Comparison of ENCODE assay signal across 8 cellular contexts in the genomic region with DNA sequence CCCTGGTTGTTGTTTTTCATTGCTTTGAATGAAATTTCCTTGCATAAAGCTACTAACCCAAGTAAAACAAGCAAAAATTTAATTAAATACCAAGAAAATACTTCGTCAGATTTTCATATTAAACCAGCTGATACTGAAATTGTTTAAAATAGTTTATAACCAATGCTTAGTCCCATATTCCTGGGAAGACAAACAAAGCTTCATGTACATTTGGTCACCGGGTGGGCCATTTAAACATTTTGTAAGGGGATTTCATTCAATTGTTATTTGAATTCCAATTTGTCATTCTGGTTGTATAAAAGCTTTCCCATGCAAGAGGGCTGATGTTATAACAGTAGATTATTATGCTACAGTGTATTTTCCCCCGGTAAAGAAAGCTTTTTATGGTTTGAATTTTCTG. TPM values are rescaled to one million over a fixed set of nuclear protein-coding genes. Genes with fewer than 3 reads are reported as not detected.
DNase-seq lines count a peak whose midpoint lies in the region; ATAC-seq, FAIRE-seq and TF ChIP-seq lines count a peak whose summit lies in the region.

No MANE protein-coding gene starts in this region.

- peaks cover 9% of the 10 kb centered on the region for H3K4me1 ChIP-seq in keratinocyte (ENCODE audit: control insufficient read depth, extremely low read depth, insufficient read depth, low read length)
- peaks cover 11% of the 10 kb centered on the region for H3K4me1 ChIP-seq in stomach smooth muscle (ENCODE audit: control insufficient read depth, insufficient read depth, low read length)

- DNase-seq in activated T-cell treated with anti-CD3 and anti-CD28 coated beads, Interleukin-2, amount 50 U/mL, for 4 hours, result no peak
- no peak for DNase-seq in activated T-cell treated with anti-CD3 and anti-CD28 coated beads, Interleukin-2, amount 50 U/mL, for 1 hour
- no peak for DNase-seq in activated CD8-positive, alpha-beta T cell treated with anti-CD3 and anti-CD28 coated beads, Interleukin-2, amount 10 ng/mL, durations not matched to agents 7 days and 5 days
- no peak for DNase-seq in keratinocyte (ENCODE audit: low read depth, low spot score)
- no peak for DNase-seq in cerebellar cortex (ENCODE audit: low spot score)
- DNase-seq in foreskin melanocyte, result no peak
- no peak for DNase-seq in GM03348 (ENCODE audit: low spot score)

- H3K4me3 ChIP-seq in keratinocyte (ENCODE audit: control insufficient read depth in 2 of 3, extremely low read depth in 1 of 3, insufficient read depth in 2 of 3, low read depth in 1 of 3, low read length in 3 of 3) (no peak overlapping the region), stomach smooth muscle (ENCODE audit: low read length in 2 of 2) (no peak overlapping the region)

- no peaks in the 10 kb centered on the region for H3K9me1 ChIP-seq in keratinocyte (ENCODE audit: control insufficient read depth, extremely low read depth, insufficient read depth, low read length)

- no peak overlapping the region for H3K27ac Mint-ChIP-seq in activated CD8-positive, alpha-beta T cell treated with anti-CD3 and anti-CD28 coated beads, Interleukin-2, amount 10 ng/mL, durations not matched to agents 7 days and 5 days

- H3K27me3 ChIP-seq in keratinocyte (ENCODE audit: control insufficient read depth, extremely low read depth, insufficient read depth, low read length) (no peaks in the 10 kb centered on the region), stomach smooth muscle (ENCODE audit: control insufficient read depth in 1 of 2, insufficient read depth in 2 of 2, low read length in 2 of 2) (no peaks in the 10 kb centered on the region)

- CTCF ChIA-PET in activated CD8-positive, alpha-beta T cell treated with anti-CD3 and anti-CD28 coated beads, Interleukin-2, amount 10 ng/mL, durations not matched to agents 7 days and 5 days (lab: Charles Lee), result interaction anchor here (0.9 to 3.0 kb wide), 4 partner anchors 11 to 85 kb away, joined by 3 to 34 read pairs (median 6); a partner anchor contains a TSS

- POLR2A ChIA-PET in activated CD8-positive, alpha-beta T cell treated with anti-CD3 and anti-CD28 coated beads, Interleukin-2, amount 10 ng/mL, durations not matched to agents 7 days and 5 days (lab: Charles Lee), result interaction anchor here (1.1 to 3.4 kb wide), 4 partner anchors 9 to 69 kb away, joined by 3 to 54 read pairs (median 15); a partner anchor contains a TSS

- H3K36me3 Mint-ChIP-seq in activated T-cell treated with anti-CD3 and anti-CD28 coated beads, Interleukin-2, amount 50 U/mL, for 4 hours (ENCODE audit: insufficient read depth), result peaks cover 8% of the 10 kb centered on the region
- peaks cover 10% of the 10 kb centered on the region for H3K36me3 Mint-ChIP-seq in activated CD8-positive, alpha-beta T cell treated with anti-CD3 and anti-CD28 coated beads, Interleukin-2, amount 10 ng/mL, durations not matched to agents 7 days and 5 days (ENCODE audit: low read depth)

- H3K27me3 Mint-ChIP-seq in activated T-cell treated with anti-CD3 and anti-CD28 coated beads, Interleukin-2, amount 50 U/mL, for 4 hours (ENCODE audit: low read depth), result peaks cover 2% of the 10 kb centered on the region
- H3K27me3 Mint-ChIP-seq in activated CD8-positive, alpha-beta T cell treated with anti-CD3 and anti-CD28 coated beads, Interleukin-2, amount 10 ng/mL, durations not matched to agents 7 days and 5 days (ENCODE audit: low read depth), result no peaks in the 10 kb centered on the region

- FAIRE-seq in keratinocyte (lab: Jason Lieb, UNC), result no peak

- H3K4me2 ChIP-seq in keratinocyte (ENCODE audit: control insufficient read depth, extremely low read depth, insufficient read depth, low read depth, low read length), result peak overlapping the region; percentile 88

- H3K4me3 Mint-ChIP-seq in activated T-cell treated with anti-CD3 and anti-CD28 coated beads, Interleukin-2, amount 50 U/mL, for 4 hours, result peak overlapping the region; percentile 92
- peak overlapping the region; percentile 95 for H3K4me3 Mint-ChIP-seq in activated CD8-positive, alpha-beta T cell treated with anti-CD3 and anti-CD28 coated beads, Interleukin-2, amount 10 ng/mL, durations not matched to agents 7 days and 5 days

- peaks cover 5 to 6% of the 10 kb centered on the region in 2 experiments for H3K36me3 ChIP-seq in keratinocyte (ENCODE audit: control insufficient read depth in 2 of 2, extremely low read depth in 1 of 2, insufficient read depth in 2 of 2, low read length in 2 of 2)
- peaks cover 5 to 13% of the 10 kb centered on the region in 2 donors for H3K36me3 ChIP-seq in stomach smooth muscle (ENCODE audit: control insufficient read depth in 2 of 2, insufficient read depth in 2 of 2, low read length in 2 of 2)

- no peak overlapping the region for H3K27ac ChIP-seq in keratinocyte (ENCODE audit: control insufficient read depth, insufficient read depth, low read length)
- H3K27ac ChIP-seq in stomach smooth muscle (ENCODE audit: low read length), result peak overlapping the region; percentile 26

- H3K9me3 Mint-ChIP-seq in activated T-cell treated with anti-CD3 and anti-CD28 coated beads, Interleukin-2, amount 50 U/mL, for 4 hours, result no peaks in the 10 kb centered on the region
- H3K9me3 Mint-ChIP-seq in activated CD8-positive, alpha-beta T cell treated with anti-CD3 and anti-CD28 coated beads, Interleukin-2, amount 10 ng/mL, durations not matched to agents 7 days and 5 days (ENCODE audit: insufficient read depth), result no peaks in the 10 kb centered on the region

- no peak for TF ChIP-seq CTCF in keratinocyte (optimal IDR thresholded peaks at IDR 0.05 in 1 of 3, IDR thresholded peaks at IDR 0.05 in 1 of 3, conservative IDR thresholded peaks at IDR 0.05 in 1 of 3; ENCODE audit: extremely low read depth in 1 of 3, insufficient read depth in 2 of 3, low read length in 3 of 3)

- H3K9me3 ChIP-seq in keratinocyte (ENCODE audit: control insufficient read depth, low read depth, low read length) (no peaks in the 10 kb centered on the region), stomach smooth muscle (ENCODE audit: control insufficient read depth in 2 of 2, low read length in 2 of 2) (no peaks in the 10 kb centered on the region)

- H3K9ac ChIP-seq in keratinocyte (ENCODE audit: control insufficient read depth, extremely low read depth, insufficient read depth, low read length), result no peak overlapping the region
- H3K9ac ChIP-seq in stomach smooth muscle (ENCODE audit: low read length in 2 of 2), result no peak overlapping the region

- dilution Hi-C loops in keratinocyte (cut with MboI; ENCODE audit: extremely low pct_ligation_motif_present, low sequenced_read_pairs), result no loop called here

- H3K4me1 Mint-ChIP-seq in activated T-cell treated with anti-CD3 and anti-CD28 coated beads, Interleukin-2, amount 50 U/mL, for 4 hours (ENCODE audit: low read depth), result peaks cover 13% of the 10 kb centered on the region
- H3K4me1 Mint-ChIP-seq in activated CD8-positive, alpha-beta T cell treated with anti-CD3 and anti-CD28 coated beads, Interleukin-2, amount 10 ng/mL, durations not matched to agents 7 days and 5 days (ENCODE audit: low read depth), result peaks cover 22% of the 10 kb centered on the region

- no peak for ATAC-seq in activated T-cell treated with anti-CD3 and anti-CD28 coated beads, Interleukin-2, amount 50 U/mL, for 4 hours
- no peak for ATAC-seq in activated CD8-positive, alpha-beta T cell treated with anti-CD3 and anti-CD28 coated beads, Interleukin-2, amount 10 ng/mL, durations not matched to agents 7 days and 5 days

- H2AFZ ChIP-seq in keratinocyte (ENCODE audit: control insufficient read depth, low read length), result peak overlapping the region; percentile 100

- no peaks in the 10 kb centered on the region for H4K20me1 ChIP-seq in keratinocyte (ENCODE audit: control insufficient read depth, extremely low read depth, insufficient read depth, low read length)

- H3K79me2 ChIP-seq in keratinocyte (ENCODE audit: control insufficient read depth, insufficient read depth, low read length), result no peaks in the 10 kb centered on the region

RNA-seq across cellular contexts. Expression of a gene that starts 0.6 kb away (rescaled TPM):
- 10 to 100 TPM; 11.1 to 15.1 (median 12.3) TPM for total RNA-seq in activated T-cell treated with anti-CD3 and anti-CD28 coated beads, Interleukin-2, amount 50 U/mL, for 4 hours
- total RNA-seq in activated CD8-positive, alpha-beta T cell treated with anti-CD3 and anti-CD28 coated beads, Interleukin-2, amount 10 ng/mL, durations not matched to agents 7 days and 5 days, result 10 to 100 TPM; 10.6 to 10.8 TPM
- polyA plus RNA-seq in keratinocyte, result 16.5 to 17.9 TPM (median 17.3 TPM) in 3 replicates
- 1.8 TPM for polyA plus RNA-seq in keratinocyte (2011; ENCODE audit: low read depth)
- 13.2 and 26.6 TPM in 2 replicates for polyA plus RNA-seq in keratinocyte (2011; cell fraction: cytosol; rRNA removed)
- polyA plus RNA-seq in keratinocyte (2011; cell fraction: nucleus; rRNA removed), result 8.4 and 10.5 TPM in 2 replicates
- polyA plus RNA-seq in keratinocyte (2012; ENCODE audit: low replicate concordance), result 5.7 and 12.8 TPM in 2 replicates
- 10.1 to 47.0 TPM (median 38.9 TPM) in 3 replicates for polyA minus RNA-seq in keratinocyte
- 13.6 TPM for polyA minus RNA-seq in keratinocyte (2011; cell fraction: cytosol; rRNA and poly(A)+ RNA removed)
- polyA minus RNA-seq in keratinocyte (2011; cell fraction: nucleus; rRNA and poly(A)+ RNA removed), result 5.1 and 14.7 TPM in 2 replicates

RNA-seq across cellular contexts. Expression of a gene that starts 10.1 kb away (rescaled TPM):
- 10 to 100 TPM; 77.0 to 99.1 (median 91.1) TPM for total RNA-seq in activated T-cell treated with anti-CD3 and anti-CD28 coated beads, Interleukin-2, amount 50 U/mL, for 4 hours
- 10 to 100 TPM; 59.6 to 63.9 TPM for total RNA-seq in activated CD8-positive, alpha-beta T cell treated with anti-CD3 and anti-CD28 coated beads, Interleukin-2, amount 10 ng/mL, durations not matched to agents 7 days and 5 days
- 96.1 to 104 TPM (median 102 TPM) in 3 replicates for polyA plus RNA-seq in keratinocyte
- polyA plus RNA-seq in keratinocyte (2011; ENCODE audit: low read depth), result 20.3 TPM
- polyA plus RNA-seq in keratinocyte (2011; cell fraction: cytosol; rRNA removed), result 68.8 and 92.4 TPM in 2 replicates
- polyA plus RNA-seq in keratinocyte (2011; cell fraction: nucleus; rRNA removed), result 92.5 and 98.2 TPM in 2 replicates
- polyA plus RNA-seq in keratinocyte (2012; ENCODE audit: low replicate concordance), result 61.1 and 64.5 TPM in 2 replicates
- polyA minus RNA-seq in keratinocyte, result 60.3 to 130 TPM (median 126 TPM) in 3 replicates
- polyA minus RNA-seq in keratinocyte (2011; cell fraction: cytosol; rRNA and poly(A)+ RNA removed), result 55.2 TPM
- 59.2 and 95.7 TPM in 2 replicates for polyA minus RNA-seq in keratinocyte (2011; cell fraction: nucleus; rRNA and poly(A)+ RNA removed)

RNA-seq across cellular contexts. Expression of a gene that starts 30.4 kb away (rescaled TPM):
- total RNA-seq in activated T-cell treated with anti-CD3 and anti-CD28 coated beads, Interleukin-2, amount 50 U/mL, for 4 hours, result 10 to 100 TPM; 19.6 to 22.1 (median 21.5) TPM
- 1 to 10 TPM; 8.3 to 8.4 TPM for total RNA-seq in activated CD8-positive, alpha-beta T cell treated with anti-CD3 and anti-CD28 coated beads, Interleukin-2, amount 10 ng/mL, durations not matched to agents 7 days and 5 days
- polyA plus RNA-seq in keratinocyte, result 8.0 to 12.2 TPM (median 12.0 TPM) in 3 replicates
- 7.1 TPM for polyA plus RNA-seq in keratinocyte (2011; ENCODE audit: low read depth)
- polyA plus RNA-seq in keratinocyte (2011; cell fraction: cytosol; rRNA removed), result 6.1 and 12.0 TPM in 2 replicates
- polyA plus RNA-seq in keratinocyte (2011; cell fraction: nucleus; rRNA removed), result 8.5 and 12.3 TPM in 2 replicates
- polyA plus RNA-seq in keratinocyte (2012; ENCODE audit: low replicate concordance), result 4.9 and 11.9 TPM in 2 replicates
- 2.6 to 6.1 TPM (median 3.9 TPM) in 3 replicates for polyA minus RNA-seq in keratinocyte
- polyA minus RNA-seq in keratinocyte (2011; cell fraction: cytosol; rRNA and poly(A)+ RNA removed), result 11.3 TPM
- 7.4 and 12.8 TPM in 2 replicates for polyA minus RNA-seq in keratinocyte (2011; cell fraction: nucleus; rRNA and poly(A)+ RNA removed)

RNA-seq across cellular contexts. Expression of a gene that starts 30.8 kb away (rescaled TPM):
- total RNA-seq in activated T-cell treated with anti-CD3 and anti-CD28 coated beads, Interleukin-2, amount 50 U/mL, for 4 hours, result 1 to 10 TPM; 1.3 to 2.0 (median 1.6) TPM
- total RNA-seq in activated CD8-positive, alpha-beta T cell treated with anti-CD3 and anti-CD28 coated beads, Interleukin-2, amount 10 ng/mL, durations not matched to agents 7 days and 5 days, result 1 to 10 TPM; 1.4 to 1.6 TPM
- 1.7 to 3.4 TPM (median 3.0 TPM) in 3 replicates for polyA plus RNA-seq in keratinocyte
- polyA plus RNA-seq in keratinocyte (2011; ENCODE audit: low read depth), result 1.4 TPM
- 1.1 and 1.6 TPM in 2 replicates for polyA plus RNA-seq in keratinocyte (2011; cell fraction: cytosol; rRNA removed)
- 7.2 and 7.4 TPM in 2 replicates for polyA plus RNA-seq in keratinocyte (2011; cell fraction: nucleus; rRNA removed)
- 1.1 and 1.4 TPM in 2 replicates for polyA plus RNA-seq in keratinocyte (2012; ENCODE audit: low replicate concordance)
- polyA minus RNA-seq in keratinocyte, result 0.79 to 1.8 TPM (median 1.4 TPM) in 3 replicates
- polyA minus RNA-seq in keratinocyte (2011; cell fraction: cytosol; rRNA and poly(A)+ RNA removed), result not detected
- 1.8 and 3.4 TPM in 2 replicates for polyA minus RNA-seq in keratinocyte (2011; cell fraction: nucleus; rRNA and poly(A)+ RNA removed)
